ENCODE assay signal across 1 cellular context in the genomic region with DNA sequence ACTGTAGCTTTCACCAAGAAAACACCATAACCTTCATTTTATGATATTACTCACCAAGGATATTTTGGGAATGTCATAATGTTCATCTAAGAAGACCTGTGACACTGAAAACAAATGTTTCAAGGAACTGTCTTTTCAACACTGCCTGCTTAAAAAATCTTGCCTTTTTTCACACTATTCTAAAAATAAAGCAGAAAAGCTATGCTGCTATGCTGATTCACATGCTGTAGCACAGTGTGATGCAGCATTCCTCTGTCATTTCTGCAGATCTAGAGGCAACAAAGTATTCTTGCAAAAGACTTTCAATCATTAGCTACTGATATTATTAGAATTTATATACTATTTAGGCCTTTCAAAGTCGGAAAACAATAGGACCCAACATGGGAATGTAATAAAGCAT.
TF ChIP-seq lines count a peak whose summit lies in the region.

No MANE protein-coding gene starts in this region.

TF ChIP-seq in A549, 52 proteins besides CTCF, POLR2A, EP300 and RAD21 (continued from another document):
- TF ChIP-seq, protein P1, sequence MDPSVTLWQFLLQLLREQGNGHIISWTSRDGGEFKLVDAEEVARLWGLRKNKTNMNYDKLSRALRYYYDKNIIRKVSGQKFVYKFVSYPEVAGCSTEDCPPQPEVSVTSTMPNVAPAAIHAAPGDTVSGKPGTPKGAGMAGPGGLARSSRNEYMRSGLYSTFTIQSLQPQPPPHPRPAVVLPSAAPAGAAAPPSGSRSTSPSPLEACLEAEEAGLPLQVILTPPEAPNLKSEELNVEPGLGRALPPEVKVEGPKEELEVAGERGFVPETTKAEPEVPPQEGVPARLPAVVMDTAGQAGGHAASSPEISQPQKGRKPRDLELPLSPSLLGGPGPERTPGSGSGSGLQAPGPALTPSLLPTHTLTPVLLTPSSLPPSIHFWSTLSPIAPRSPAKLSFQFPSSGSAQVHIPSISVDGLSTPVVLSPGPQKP (IDR thresholded peaks at IDR 0.05; ENCODE audit: low read depth, low read length) = no peak
- TF ChIP-seq, protein P2, sequence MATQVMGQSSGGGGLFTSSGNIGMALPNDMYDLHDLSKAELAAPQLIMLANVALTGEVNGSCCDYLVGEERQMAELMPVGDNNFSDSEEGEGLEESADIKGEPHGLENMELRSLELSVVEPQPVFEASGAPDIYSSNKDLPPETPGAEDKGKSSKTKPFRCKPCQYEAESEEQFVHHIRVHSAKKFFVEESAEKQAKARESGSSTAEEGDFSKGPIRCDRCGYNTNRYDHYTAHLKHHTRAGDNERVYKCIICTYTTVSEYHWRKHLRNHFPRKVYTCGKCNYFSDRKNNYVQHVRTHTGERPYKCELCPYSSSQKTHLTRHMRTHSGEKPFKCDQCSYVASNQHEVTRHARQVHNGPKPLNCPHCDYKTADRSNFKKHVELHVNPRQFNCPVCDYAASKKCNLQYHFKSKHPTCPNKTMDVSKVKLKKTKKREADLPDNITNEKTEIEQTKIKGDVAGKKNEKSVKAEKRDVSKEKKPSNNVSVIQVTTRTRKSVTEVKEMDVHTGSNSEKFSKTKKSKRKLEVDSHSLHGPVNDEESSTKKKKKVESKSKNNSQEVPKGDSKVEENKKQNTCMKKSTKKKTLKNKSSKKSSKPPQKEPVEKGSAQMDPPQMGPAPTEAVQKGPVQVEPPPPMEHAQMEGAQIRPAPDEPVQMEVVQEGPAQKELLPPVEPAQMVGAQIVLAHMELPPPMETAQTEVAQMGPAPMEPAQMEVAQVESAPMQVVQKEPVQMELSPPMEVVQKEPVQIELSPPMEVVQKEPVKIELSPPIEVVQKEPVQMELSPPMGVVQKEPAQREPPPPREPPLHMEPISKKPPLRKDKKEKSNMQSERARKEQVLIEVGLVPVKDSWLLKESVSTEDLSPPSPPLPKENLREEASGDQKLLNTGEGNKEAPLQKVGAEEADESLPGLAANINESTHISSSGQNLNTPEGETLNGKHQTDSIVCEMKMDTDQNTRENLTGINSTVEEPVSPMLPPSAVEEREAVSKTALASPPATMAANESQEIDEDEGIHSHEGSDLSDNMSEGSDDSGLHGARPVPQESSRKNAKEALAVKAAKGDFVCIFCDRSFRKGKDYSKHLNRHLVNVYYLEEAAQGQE (IDR thresholded peaks at IDR 0.05) = no peak
- TF ChIP-seq FOSL2 (IDR thresholded peaks at IDR 0.05) (no peak), FOSL2 (CRISPR knock-in tag; IDR thresholded peaks at IDR 0.05) (no peak), RARB (CRISPR knock-in tag; IDR thresholded peaks at IDR 0.05) (no peak), GATA3 (IDR thresholded peaks at IDR 0.05; ENCODE audit: borderline replicate concordance) (no peak), HOXA7 (CRISPR knock-in tag; IDR thresholded peaks at IDR 0.05) (no peak), TFCP2L1 (CRISPR knock-in tag; IDR thresholded peaks at IDR 0.05) (no peak)
- TF ChIP-seq, protein P3, sequence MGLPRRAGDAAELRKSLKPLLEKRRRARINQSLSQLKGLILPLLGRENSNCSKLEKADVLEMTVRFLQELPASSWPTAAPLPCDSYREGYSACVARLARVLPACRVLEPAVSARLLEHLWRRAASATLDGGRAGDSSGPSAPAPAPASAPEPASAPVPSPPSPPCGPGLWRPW (IDR thresholded peaks at IDR 0.05) = no peak
